Comparison of ENCODE assay signal across 14 cellular contexts in genomic region chr5:171639966-171640365, GRCh38.
"Had no signal": no experiment of that assay in that cellular context is flagged by ENCODE, and none has a peak within 500 bp of the region (broad histone marks: within the 10 kb centered on the region; RNA-seq: fewer than 3 reads in every experiment).

No MANE protein-coding gene starts in this region.

- H3K27ac ChIP-seq: epithelial cell of prostate, lower lobe of right lung, spleen, upper lobe of left lung had no signal

- H3K4me3 ChIP-seq: lower lobe of right lung, spleen, upper lobe of left lung had no signal

- H3K4me1 ChIP-seq: lower lobe of right lung had no signal

- H3K27me3 ChIP-seq: spleen, upper lobe of left lung had no signal

- H3K36me3 ChIP-seq: lower lobe of right lung, spleen, upper lobe of left lung had no signal

- H3K9me3 ChIP-seq: lower lobe of right lung, spleen, upper lobe of left lung had no signal

- DNase-seq: activated CD4-positive, alpha-beta memory T cell treated with anti-CD3 and anti-CD28 coated beads, Interleukin-2, amount 10 ng/mL, durations not matched to agents 7 days and 5 days; activated CD4-positive, alpha-beta T cell treated with anti-CD3 and anti-CD28 coated beads for 4 hours; activated gamma-delta T cell; activated T-cell treated with anti-CD3 and anti-CD28 coated beads, Interleukin-2, amount 50 U/mL, for 4 hours; cerebellar nuclear complex; dermis blood vessel endothelial cell; effector memory CD8-positive, alpha-beta T cell; lower lobe of right lung; nephron progenitor cell; occipital lobe; spleen; SW 1271; upper lobe of left lung had no signal
